ENCODE assay signal across 22 cellular contexts in the genomic region with DNA sequence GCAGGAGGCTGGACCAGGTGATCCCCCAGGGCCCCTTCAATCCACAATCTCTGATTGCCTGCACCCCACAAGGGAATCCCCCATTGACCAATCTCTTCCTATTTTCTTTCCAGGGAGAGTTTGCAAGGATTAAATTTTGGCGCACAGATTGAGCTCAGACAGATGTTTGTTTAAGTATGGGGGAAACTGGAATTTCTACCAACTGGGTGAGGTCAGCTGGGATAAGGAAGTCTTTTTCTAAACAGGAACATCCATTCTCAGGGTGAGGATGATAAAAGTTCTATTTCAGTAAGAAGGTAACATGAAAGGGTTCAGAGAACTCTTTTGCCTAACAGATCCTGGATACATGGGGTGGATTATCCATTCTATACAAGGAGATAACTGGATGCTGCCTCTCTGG.
"Had no signal": no experiment of that assay in that cellular context is flagged by ENCODE, and none has a peak within 500 bp of the region (broad histone marks: within the 10 kb centered on the region; RNA-seq: fewer than 3 reads in every experiment).

No MANE protein-coding gene starts in this region.

- H3K4me3 ChIP-seq: coronary artery, heart left ventricle, mucosa of descending colon, ovary, suprapubic skin, thyroid gland, upper lobe of left lung, uterus had no signal

- H3K4me3 Mint-ChIP-seq: endodermal cell; naive thymus-derived CD8-positive, alpha-beta T cell; stimulated activated effector memory CD8-positive, alpha-beta T cell treated with anti-CD3 and anti-CD28 coated beads, Interleukin-12 subunit alpha, Interleukin-12 subunit beta, amount 100 ng/mL, for 72 hours had no signal

- H3K4me1 Mint-ChIP-seq: stimulated activated effector memory CD8-positive, alpha-beta T cell treated with anti-CD3 and anti-CD28 coated beads, Interleukin-12 subunit alpha, Interleukin-12 subunit beta, amount 100 ng/mL, for 72 hours had no signal

- H3K36me3 Mint-ChIP-seq: naive thymus-derived CD8-positive, alpha-beta T cell; stimulated activated effector memory CD8-positive, alpha-beta T cell treated with anti-CD3 and anti-CD28 coated beads, Interleukin-12 subunit alpha, Interleukin-12 subunit beta, amount 100 ng/mL, for 72 hours had no signal

- H3K9me3 Mint-ChIP-seq: endodermal cell; naive thymus-derived CD8-positive, alpha-beta T cell; stimulated activated effector memory CD8-positive, alpha-beta T cell treated with anti-CD3 and anti-CD28 coated beads, Interleukin-12 subunit alpha, Interleukin-12 subunit beta, amount 100 ng/mL, for 72 hours had no signal

- DNase-seq: effector CD4-positive, alpha-beta T cell; endodermal cell; heart left ventricle; hippocampal formation; left colon; left ventricle myocardium superior; mammary epithelial cell; mucosa of descending colon; naive thymus-derived CD8-positive, alpha-beta T cell; nucleus accumbens; ovary; right cardiac atrium; small intestine; stimulated activated CD4-positive, alpha-beta T cell treated with anti-CD3 and anti-CD28 coated beads, Interleukin-2, amount 100 ng/mL, for 48 hours; stimulated activated naive CD8-positive, alpha-beta T cell treated with anti-CD3 and anti-CD28 coated beads, Interleukin-15, Interleukin-2, amounts not matched to agents 100 U/mL and 50 U/mL, for 24 hours; thyroid gland; uterus had no signal

- H3K27me3 Mint-ChIP-seq: naive thymus-derived CD8-positive, alpha-beta T cell; progenitor cell of endocrine pancreas had no signal

- ATAC-seq: heart left ventricle; left colon; left ventricle myocardium superior; mucosa of descending colon; naive thymus-derived CD8-positive, alpha-beta T cell; stimulated activated effector memory CD8-positive, alpha-beta T cell treated with anti-CD3 and anti-CD28 coated beads, Interleukin-12 subunit alpha, Interleukin-12 subunit beta, amount 100 ng/mL, for 72 hours; stimulated activated naive CD8-positive, alpha-beta T cell treated with anti-CD3 and anti-CD28 coated beads, Interleukin-15, Interleukin-2, amounts not matched to agents 100 U/mL and 50 U/mL, for 24 hours had no signal

- H3K27ac Mint-ChIP-seq: endodermal cell; progenitor cell of endocrine pancreas; stimulated activated effector memory CD8-positive, alpha-beta T cell treated with anti-CD3 and anti-CD28 coated beads, Interleukin-12 subunit alpha, Interleukin-12 subunit beta, amount 100 ng/mL, for 72 hours had no signal
